ENCODE assay signal across 19 cellular contexts in the genomic region with DNA sequence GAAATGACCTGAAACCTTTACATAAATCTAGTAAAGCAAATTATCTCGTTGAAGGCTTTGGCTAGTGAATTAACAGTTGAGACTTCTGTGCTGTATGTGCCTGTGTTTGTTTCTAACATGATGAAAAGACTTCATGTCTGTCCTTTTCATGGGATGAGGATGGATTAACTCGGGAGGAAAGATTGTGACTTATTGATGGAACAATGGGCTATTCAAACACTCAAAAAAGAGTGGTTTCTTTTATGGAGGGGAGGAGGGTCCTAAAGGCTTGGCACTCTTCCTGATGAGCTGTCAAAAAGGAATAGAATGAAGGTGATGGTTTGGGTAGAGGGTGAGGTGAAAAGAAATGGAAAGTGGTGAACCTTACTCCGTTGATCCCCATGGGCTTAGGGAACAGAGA.
"Had no signal": no experiment of that assay in that cellular context is flagged by ENCODE, and none has a peak within 500 bp of the region (broad histone marks: within the 10 kb centered on the region; RNA-seq: fewer than 3 reads in every experiment).

No MANE protein-coding gene starts in this region.

- H3K4me1 ChIP-seq: prostate gland had no signal

- H3K36me3 Mint-ChIP-seq: activated naive CD8-positive, alpha-beta T cell treated with anti-CD3 and anti-CD28 coated beads for 36 hours; brain had no signal

- H3K27me3 ChIP-seq: suprapubic skin had no signal

- H3K27ac Mint-ChIP-seq: activated CD4-positive, alpha-beta T cell treated with anti-CD3 and anti-CD28 coated beads, Interleukin-2, amount 10 ng/mL, durations not matched to agents 7 days and 5 days; activated naive CD8-positive, alpha-beta T cell treated with anti-CD3 and anti-CD28 coated beads for 36 hours; effector memory CD8-positive, alpha-beta T cell; nephron; stimulated activated naive CD8-positive, alpha-beta T cell treated with anti-CD3 and anti-CD28 coated beads, Interleukin-15, Interleukin-2, amounts not matched to agents 100 ng/mL and 50 ng/mL, for 24 hours had no signal

- H3K4me3 Mint-ChIP-seq: activated CD4-positive, alpha-beta T cell treated with anti-CD3 and anti-CD28 coated beads, Interleukin-2, amount 10 ng/mL, durations not matched to agents 7 days and 5 days; activated naive CD8-positive, alpha-beta T cell treated with anti-CD3 and anti-CD28 coated beads for 36 hours; brain; central memory CD8-positive, alpha-beta T cell; effector memory CD8-positive, alpha-beta T cell; immature natural killer cell; nephron; stimulated activated naive CD8-positive, alpha-beta T cell treated with anti-CD3 and anti-CD28 coated beads, Interleukin-15, Interleukin-2, amounts not matched to agents 100 ng/mL and 50 ng/mL, for 24 hours had no signal

- H3K27ac ChIP-seq: epithelial cell of prostate, prostate gland, suprapubic skin had no signal

- H3K4me1 Mint-ChIP-seq: activated CD4-positive, alpha-beta T cell treated with anti-CD3 and anti-CD28 coated beads, Interleukin-2, amount 10 ng/mL, durations not matched to agents 7 days and 5 days; activated naive CD8-positive, alpha-beta T cell treated with anti-CD3 and anti-CD28 coated beads for 36 hours; central memory CD8-positive, alpha-beta T cell; immature natural killer cell had no signal

- H3K4me3 ChIP-seq: prostate gland, smooth muscle cell, suprapubic skin had no signal

- ATAC-seq: effector memory CD8-positive, alpha-beta T cell; right cardiac atrium had no signal

- H3K36me3 ChIP-seq: prostate gland, suprapubic skin had no signal

- DNase-seq: activated CD4-positive, alpha-beta T cell treated with anti-CD3 and anti-CD28 coated beads, Interleukin-2, amount 10 ng/mL, durations not matched to agents 7 days and 5 days; activated CD8-positive, alpha-beta memory T cell treated with anti-CD3 and anti-CD28 coated beads for 24 hours; activated naive CD8-positive, alpha-beta T cell treated with anti-CD3 and anti-CD28 coated beads for 36 hours; cortex of kidney; effector memory CD8-positive, alpha-beta T cell; foreskin melanocyte; head of caudate nucleus; right cardiac atrium; stimulated activated CD4-positive, alpha-beta T cell treated with anti-CD3 and anti-CD28 coated beads, Interleukin-4, amount 100 ng/mL, for 4 hours; stimulated activated CD8-positive, alpha-beta memory T cell treated with anti-CD3 and anti-CD28 coated beads, Interleukin-4, amount 100 ng/mL, for 48 hours had no signal

- H3K4me2 ChIP-seq: smooth muscle cell had no signal

- H3K9me3 ChIP-seq: prostate gland, suprapubic skin had no signal

- H3K9me3 Mint-ChIP-seq: activated CD4-positive, alpha-beta T cell treated with anti-CD3 and anti-CD28 coated beads, Interleukin-2, amount 10 ng/mL, durations not matched to agents 7 days and 5 days; activated naive CD8-positive, alpha-beta T cell treated with anti-CD3 and anti-CD28 coated beads for 36 hours; brain; central memory CD8-positive, alpha-beta T cell; immature natural killer cell; nephron; stimulated activated naive CD8-positive, alpha-beta T cell treated with anti-CD3 and anti-CD28 coated beads, Interleukin-15, Interleukin-2, amounts not matched to agents 100 ng/mL and 50 ng/mL, for 24 hours had no signal

- H3K27me3 Mint-ChIP-seq: brain; stimulated activated naive CD8-positive, alpha-beta T cell treated with anti-CD3 and anti-CD28 coated beads, Interleukin-15, Interleukin-2, amounts not matched to agents 100 ng/mL and 50 ng/mL, for 24 hours had no signal
